In genomic region chr3:134103470-134103869, GRCh38 we compare ENCODE assay signal across 23 cellular contexts.
DNase-seq lines count a peak whose midpoint lies in the region; ATAC-seq, FAIRE-seq and TF ChIP-seq lines count a peak whose summit lies in the region.
"Had no signal": no experiment of that assay in that cellular context is flagged by ENCODE, and none has a peak within 500 bp of the region (broad histone marks: within the 10 kb centered on the region; RNA-seq: fewer than 3 reads in every experiment).

No MANE protein-coding gene starts in this region.

- H3K36me3 Mint-ChIP-seq in dendritic cell treated with granulocyte-macrophage colony-stimulating factor and Interleukin-4, amounts not matched to agents 40 ng/mL and 50 ng/mL, for 4 days (ENCODE audit: low read depth) = no peaks in the 10 kb centered on the region
- H3K36me3 Mint-ChIP-seq: CD4-positive, CD25-positive, alpha-beta regulatory T cell; IgD-negative memory B cell had no signal

- POLR2A ChIA-PET in HEK293T (lab: Yijun Ruan, JAX) = no interaction called here

- peaks cover 7 to 21% (median 8%) of the 10 kb centered on the region in 3 donors for H3K4me1 ChIP-seq in pancreas
- H3K4me1 ChIP-seq: BE2C had no signal

- no peak for ATAC-seq in pancreas
- ATAC-seq: GM23338, HepG2 had no signal

- H3K9me3 ChIP-seq in pancreas = no peaks in the 10 kb centered on the region
- H3K9me3 ChIP-seq: BE2C had no signal

- 94 to 100% methylated on average over 1 of the region's 1 CpG for WGBS in pancreas, 2 donors

- peaks cover 14% of the 10 kb centered on the region for H3K4me1 Mint-ChIP-seq in dendritic cell treated with granulocyte-macrophage colony-stimulating factor and Interleukin-4, amounts not matched to agents 40 ng/mL and 50 ng/mL, for 4 days (ENCODE audit: low read depth)
- H3K4me1 Mint-ChIP-seq: CD8-positive, alpha-beta memory T cell; IgD-negative memory B cell had no signal

- no peaks in the 10 kb centered on the region for H3K36me3 ChIP-seq in pancreas
- H3K36me3 ChIP-seq: BE2C had no signal

- FAIRE-seq in pancreas (lab: Jason Lieb, UNC) = no peak
- FAIRE-seq: H54, HepG2 had no signal

- peak; percentile 49 for DNase-seq in AG10803 (ENCODE audit: low read depth)
- peak; percentile 47 for DNase-seq in HCEC 1CT
- peak; percentile 31 for DNase-seq in fibroblast of villous mesenchyme (ENCODE audit: low read depth)
- DNase-seq in pancreas = no peak
- DNase-seq in HEK293T (ENCODE audit: extremely low spot score) = no peak
- DNase-seq in iPS-NIHi11 (ENCODE audit: low spot score) = no peak
- no peak for DNase-seq in amygdala (lab: John Stamatoyannopoulos, UW)
- DNase-seq: 8988T; BE2C; C1 segment of cervical spinal cord; CD4-positive, CD25-positive, alpha-beta regulatory T cell; CD8-positive, alpha-beta memory T cell; COR-L47; DMS 273 treated with DMSO at 0.1 percent for 48 hours; DMS53; DND-41; GDM1; KBM-7 had no signal

- CTCF ChIA-PET in HEK293T (lab: Yijun Ruan, JAX) = interaction anchor here (0.6 kb wide), 1 partner anchor 154 kb away, joined by 3 read pairs; no protein-coding TSS in a partner anchor

- H3K27me3 ChIP-seq in pancreas = no peaks in the 10 kb centered on the region
- H3K27me3 ChIP-seq: BE2C had no signal

- no peak overlapping the region for H3K4me3 Mint-ChIP-seq in dendritic cell treated with granulocyte-macrophage colony-stimulating factor and Interleukin-4, amounts not matched to agents 40 ng/mL and 50 ng/mL, for 4 days
- H3K4me3 Mint-ChIP-seq: CD4-positive, CD25-positive, alpha-beta regulatory T cell; CD8-positive, alpha-beta memory T cell; GM23338; IgD-negative memory B cell had no signal

- H3K27me3 Mint-ChIP-seq in dendritic cell treated with granulocyte-macrophage colony-stimulating factor and Interleukin-4, amounts not matched to agents 40 ng/mL and 50 ng/mL, for 4 days = no peaks in the 10 kb centered on the region
- H3K27me3 Mint-ChIP-seq: CD4-positive, CD25-positive, alpha-beta regulatory T cell had no signal

- H3K9me3 Mint-ChIP-seq in dendritic cell treated with granulocyte-macrophage colony-stimulating factor and Interleukin-4, amounts not matched to agents 40 ng/mL and 50 ng/mL, for 4 days = peaks cover 39% of the 10 kb centered on the region

- H3K27ac ChIP-seq in pancreas = no peak overlapping the region

- TF ChIP-seq CTCF in AG10803 (conservative IDR thresholded peaks at IDR 0.05; ENCODE audit: low read length) (no peak), fibroblast of villous mesenchyme (IDR thresholded peaks at IDR 0.05; ENCODE audit: insufficient read depth, low read depth, low read length) (no peak), pancreas (IDR thresholded peaks at IDR 0.05) (no peak)

- peak overlapping the region; percentile 72 for H3K27ac Mint-ChIP-seq in dendritic cell treated with granulocyte-macrophage colony-stimulating factor and Interleukin-4, amounts not matched to agents 40 ng/mL and 50 ng/mL, for 4 days
- H3K27ac Mint-ChIP-seq: CD4-positive, CD25-positive, alpha-beta regulatory T cell; CD8-positive, alpha-beta memory T cell; GM23338; IgD-negative memory B cell had no signal

- intact Hi-C loops in dendritic cell treated with granulocyte-macrophage colony-stimulating factor and Interleukin-4, amounts not matched to agents 40 ng/mL and 50 ng/mL, for 4 days (cut with micrococcal nuclease) = no loop called here
- intact Hi-C loops in pancreas (cut with DNase I) = no loop called here

- H3K4me3 ChIP-seq in AG10803 (ENCODE audit: low read length) (no peak overlapping the region), fibroblast of villous mesenchyme (ENCODE audit: low read depth, low read length) (no peak overlapping the region), pancreas (no peak overlapping the region)
- H3K4me3 ChIP-seq: GM23338 had no signal

TF ChIP-seq in HEK293T, 16 proteins besides CTCF, POLR2A, EP300 and RAD21:
- no peak for TF ChIP-seq ELF4 (IDR thresholded peaks at IDR 0.05)
- TF ChIP-seq FOXM1 (IDR thresholded peaks at IDR 0.05; ENCODE audit: borderline replicate concordance) = no peak
- TF ChIP-seq SUZ12 (IDR thresholded peaks at IDR 0.05) = no peak
- TF ChIP-seq ARNT (IDR thresholded peaks at IDR 0.05) = no peak
TF ChIP-seq in HEK293T: peak in this region for 0.

Comparison
In these comparisons a context has a peak if more than half of its experiments do, and no peak if none do; other contexts are left out.
1. DNase-seq: peak in AG10803 (single experiment), HCEC 1CT (single experiment) and fibroblast of villous mesenchyme (single experiment); none in pancreas (0 of 6), HEK293T (single experiment), iPS-NIHi11 (single experiment) and amygdala (0 of 56).